In genomic region chr1:210457566-210457965, GRCh38 we compare ENCODE assay signal across 20 cellular contexts.
"Had no signal": no experiment of that assay in that cellular context is flagged by ENCODE, and none has a peak within 500 bp of the region (broad histone marks: within the 10 kb centered on the region; RNA-seq: fewer than 3 reads in every experiment).

No MANE protein-coding gene starts in this region.

- H3K4me1 Mint-ChIP-seq: natural killer cell; stimulated activated naive B cell treated with anti-CD40 and anti-IgM and Interleukin-4, amounts not matched to agents 10 μg/mL and 1 μg/mL and 100 μg/mL, for 72 hours had no signal

- H3K27ac ChIP-seq: lower lobe of right lung, parathyroid adenoma, sigmoid colon, thoracic aorta, tibial nerve, upper lobe of right lung, uterus had no signal

- H3K27ac Mint-ChIP-seq: effector memory CD8-positive, alpha-beta T cell; natural killer cell; progenitor cell of endocrine pancreas; stimulated activated naive B cell treated with anti-CD40 and anti-IgM and Interleukin-4, amounts not matched to agents 10 μg/mL and 1 μg/mL and 100 μg/mL, for 72 hours; stimulated activated naive CD8-positive, alpha-beta T cell treated with anti-CD3 and anti-CD28 coated beads, Interleukin-15, Interleukin-2, amounts not matched to agents 100 ng/mL and 50 ng/mL, for 24 hours had no signal

- H3K4me1 ChIP-seq: lower lobe of right lung, parathyroid adenoma, sigmoid colon, tibial nerve, upper lobe of right lung, uterus had no signal

- H3K36me3 ChIP-seq: lower lobe of right lung, sigmoid colon, thoracic aorta, tibial nerve, upper lobe of right lung, uterus had no signal

- H3K27me3 ChIP-seq: sigmoid colon, tibial nerve, upper lobe of right lung, uterus had no signal

- H3K27me3 Mint-ChIP-seq: effector memory CD8-positive, alpha-beta T cell; progenitor cell of endocrine pancreas; stimulated activated naive B cell treated with anti-CD40 and anti-IgM and Interleukin-4, amounts not matched to agents 10 μg/mL and 1 μg/mL and 100 μg/mL, for 72 hours; stimulated activated naive CD8-positive, alpha-beta T cell treated with anti-CD3 and anti-CD28 coated beads, Interleukin-15, Interleukin-2, amounts not matched to agents 100 ng/mL and 50 ng/mL, for 24 hours had no signal

- H3K4me3 ChIP-seq: lower lobe of right lung, sigmoid colon, thoracic aorta, tibial nerve, upper lobe of right lung, uterus had no signal

- H3K9me3 Mint-ChIP-seq: effector memory CD8-positive, alpha-beta T cell; natural killer cell; stimulated activated naive B cell treated with anti-CD40 and anti-IgM and Interleukin-4, amounts not matched to agents 10 μg/mL and 1 μg/mL and 100 μg/mL, for 72 hours; stimulated activated naive CD8-positive, alpha-beta T cell treated with anti-CD3 and anti-CD28 coated beads, Interleukin-15, Interleukin-2, amounts not matched to agents 100 ng/mL and 50 ng/mL, for 24 hours had no signal

- H3K36me3 Mint-ChIP-seq: natural killer cell had no signal

- H3K4me3 Mint-ChIP-seq: effector memory CD8-positive, alpha-beta T cell; natural killer cell; neural crest cell; stimulated activated naive B cell treated with anti-CD40 and anti-IgM and Interleukin-4, amounts not matched to agents 10 μg/mL and 1 μg/mL and 100 μg/mL, for 72 hours; stimulated activated naive CD8-positive, alpha-beta T cell treated with anti-CD3 and anti-CD28 coated beads, Interleukin-15, Interleukin-2, amounts not matched to agents 100 ng/mL and 50 ng/mL, for 24 hours had no signal

- DNase-seq: cerebellar nuclear complex; cortex of kidney; effector memory CD8-positive, alpha-beta T cell; head of caudate nucleus; left colon; left ventricle myocardium superior; lower lobe of right lung; natural killer cell; right cardiac atrium; sigmoid colon; stimulated activated CD4-positive, alpha-beta T cell treated with anti-CD3 and anti-CD28 coated beads, Interleukin-4, amount 100 ng/mL, for 4 hours; stimulated activated naive B cell treated with anti-CD40 and anti-IgM and Interleukin-4, amounts not matched to agents 10 μg/mL and 1 μg/mL and 100 μg/mL, for 72 hours; upper lobe of right lung; uterus had no signal

- H3K9me3 ChIP-seq: lower lobe of right lung, sigmoid colon, thoracic aorta, tibial nerve, upper lobe of right lung, uterus had no signal

- ATAC-seq: effector memory CD8-positive, alpha-beta T cell; left colon; left ventricle myocardium superior; lower lobe of right lung; natural killer cell; right cardiac atrium; stimulated activated naive B cell treated with anti-CD40 and anti-IgM and Interleukin-4, amounts not matched to agents 10 μg/mL and 1 μg/mL and 100 μg/mL, for 72 hours had no signal
